22 cellular contexts compared by ENCODE assay signal in genomic region chr3:16455946-16456345, GRCh38.
"Had no signal": no experiment of that assay in that cellular context is flagged by ENCODE, and none has a peak within 500 bp of the region (broad histone marks: within the 10 kb centered on the region; RNA-seq: fewer than 3 reads in every experiment).

No MANE protein-coding gene starts in this region.

- H3K4me3 ChIP-seq: adrenal gland, breast epithelium, coronary artery, esophagus squamous epithelium, heart left ventricle, right lobe of liver, thyroid gland, upper lobe of right lung had no signal

- H3K4me1 ChIP-seq: adrenal gland, breast epithelium, parathyroid adenoma, right lobe of liver had no signal

- ATAC-seq: activated CD4-positive, alpha-beta T cell treated with anti-CD3 and anti-CD28 coated beads for 36 hours; activated T-cell treated with anti-CD3 and anti-CD28 coated beads, Interleukin-2, amount 50 U/mL, for 4 hours; left lobe of liver; natural killer cell treated with Interleukin-12 subunit alpha and Interleukin-12 subunit beta and Interleukin-15 and Interleukin-18, amount 100 ng/mL, for 72 hours; right lobe of liver had no signal

- DNase-seq: activated B cell treated with CpG ODN at 0.5 μM for 24 hours; activated CD4-positive, alpha-beta T cell treated with anti-CD3 and anti-CD28 coated beads for 36 hours; activated CD4-positive, alpha-beta T cell treated with anti-CD3 and anti-CD28 coated beads, Interleukin-2, amount 50 U/mL, for 48 hours; activated CD8-positive, alpha-beta memory T cell treated with anti-CD3 and anti-CD28 coated beads, Interleukin-2, amount 50 U/mL, for 48 hours; activated naive CD4-positive, alpha-beta T cell; activated T-cell treated with anti-CD3 and anti-CD28 coated beads, Interleukin-2, amount 50 U/mL, for 4 hours; adrenal gland; endodermal cell; esophagus squamous epithelium; heart left ventricle; midbrain; right lobe of liver; stimulated activated CD4-positive, alpha-beta T cell treated with anti-CD3 and anti-CD28 coated beads, Interleukin-4, amount 100 ng/mL, for 1 hour; substantia nigra; T-helper 9 cell; thyroid gland; upper lobe of right lung had no signal

- H3K79me2 ChIP-seq: parathyroid adenoma had no signal

- H3K9ac ChIP-seq: parathyroid adenoma had no signal

- H2AFZ ChIP-seq: parathyroid adenoma had no signal

- H3K9me3 ChIP-seq: adrenal gland, breast epithelium, esophagus squamous epithelium, right lobe of liver, thyroid gland, upper lobe of right lung had no signal

- H3K27ac ChIP-seq: adrenal gland, coronary artery, parathyroid adenoma, right lobe of liver, thyroid gland, upper lobe of right lung had no signal

- H3K27me3 ChIP-seq: adrenal gland, breast epithelium, esophagus squamous epithelium, heart left ventricle, right lobe of liver, thyroid gland, upper lobe of right lung had no signal

- H3K36me3 ChIP-seq: adrenal gland, breast epithelium, esophagus squamous epithelium, right lobe of liver, thyroid gland, upper lobe of right lung had no signal
